In genomic region chr2:241228860-241229516, GRCh38 we compare ENCODE assay signal across 2 cellular contexts.
TF ChIP-seq lines count a peak whose summit lies in the region.

No MANE protein-coding gene starts in this region.

TF ChIP-seq in WTC11, 78 proteins besides CTCF, POLR2A, EP300 and RAD21:
- no peak for TF ChIP-seq TCF7 (CRISPR knock-in tag; IDR thresholded peaks at IDR 0.05; ENCODE audit: low read depth)
- TF ChIP-seq ATF1 (CRISPR knock-in tag; IDR thresholded peaks at IDR 0.05) = no peak
- no peak for TF ChIP-seq ARID4B (CRISPR knock-in tag; IDR thresholded peaks at IDR 0.05; ENCODE audit: borderline replicate concordance)
- no peak for TF ChIP-seq SOX15 (CRISPR knock-in tag; IDR thresholded peaks at IDR 0.05)
- no peak for TF ChIP-seq SMAD4 (CRISPR knock-in tag; IDR thresholded peaks at IDR 0.05)
- no peak for TF ChIP-seq IRF2 (CRISPR knock-in tag; IDR thresholded peaks at IDR 0.05; ENCODE audit: borderline replicate concordance, low read depth)
- no peak for TF ChIP-seq PRRX2 (CRISPR knock-in tag; IDR thresholded peaks at IDR 0.05)
- no peak for TF ChIP-seq E2F1 (CRISPR knock-in tag; IDR thresholded peaks at IDR 0.05)
- no peak for TF ChIP-seq ZSCAN18 (CRISPR knock-in tag; IDR thresholded peaks at IDR 0.05)
- TF ChIP-seq NR3C1 (CRISPR knock-in tag; conservative IDR thresholded peaks at IDR 0.05; ENCODE audit: low read depth) = no peak
- TF ChIP-seq ZNF281 (CRISPR knock-in tag; IDR thresholded peaks at IDR 0.05) = no peak
- no peak for TF ChIP-seq ELF4 (CRISPR knock-in tag; IDR thresholded peaks at IDR 0.05; ENCODE audit: low read depth)
- TF ChIP-seq GRHL2 (CRISPR knock-in tag; IDR thresholded peaks at IDR 0.05; ENCODE audit: insufficient replicate concordance, severe bottlenecking) = no peak

TF ChIP-seq in H1, 55 proteins besides CTCF, POLR2A, EP300 and RAD21:
- TF ChIP-seq YY1 (IDR thresholded peaks at IDR 0.05; ENCODE audit: low read depth, low read length) (no peak), KDM5A (IDR thresholded peaks at IDR 0.05; ENCODE audit: low read length) (no peak), RXRA (IDR thresholded peaks at IDR 0.05; ENCODE audit: insufficient read depth, low read depth, low read length) (no peak), MAX (IDR thresholded peaks at IDR 0.05) (no peak), NANOG (IDR thresholded peaks at IDR 0.05; ENCODE audit: insufficient read depth, low read depth, low read length, poor library complexity, severe bottlenecking) (no peak), JUND (IDR thresholded peaks at IDR 0.05; ENCODE audit: low read length) (no peak), HDAC6 (IDR thresholded peaks at IDR 0.05; ENCODE audit: low read depth, low read length) (no peak), SP2 (IDR thresholded peaks at IDR 0.05; ENCODE audit: low read length) (no peak), HDAC2 (IDR thresholded peaks at IDR 0.05; ENCODE audit: borderline replicate concordance in 1 of 2, low read depth in 2 of 2, low read length in 2 of 2) (no peak)
